In genomic region chr13:32134241-32134801, GRCh38 we compare ENCODE assay signal across 21 cellular contexts.
DNase-seq lines count a peak whose midpoint lies in the region; TF ChIP-seq lines count a peak whose summit lies in the region.
"Had no signal": no experiment of that assay in that cellular context is flagged by ENCODE, and none has a peak within 500 bp of the region (broad histone marks: within the 10 kb centered on the region; RNA-seq: fewer than 3 reads in every experiment).

No MANE protein-coding gene starts in this region.

- peak overlapping the region; percentile 2 for H3K9ac ChIP-seq in adipocyte (ENCODE audit: low read length)
- no peak overlapping the region for H3K9ac ChIP-seq in rectal smooth muscle tissue (ENCODE audit: low read length)

- in situ Hi-C loops in GM13977 (cut with MboI; ENCODE audit: low pct_unique_long_range_greater_than_20kb, low sequenced_read_pairs, unreplicated experiment), result no loop called here

- H3K4me3 ChIP-seq in adipocyte (ENCODE audit: low read length) (peak overlapping the region; percentile 0), fibroblast of mammary gland (ENCODE audit: control insufficient read depth, low read depth, low read length) (no peak overlapping the region), rectal smooth muscle tissue (ENCODE audit: low read length) (no peak overlapping the region), suprapubic skin (no peak overlapping the region)
- H3K4me3 ChIP-seq: Peyer's patch had no signal

- H3K36me3 ChIP-seq in adipocyte (ENCODE audit: control insufficient read depth, insufficient read depth, low read length, severe bottlenecking) (no peaks in the 10 kb centered on the region), rectal smooth muscle tissue (ENCODE audit: control insufficient read depth, insufficient read depth, low read length) (no peaks in the 10 kb centered on the region), suprapubic skin (no peaks in the 10 kb centered on the region)
- H3K36me3 ChIP-seq: Peyer's patch had no signal

- no peak for TF ChIP-seq EP300 in suprapubic skin (IDR thresholded peaks at IDR 0.05)

- no peak for TF ChIP-seq POLR2A in suprapubic skin (IDR thresholded peaks at IDR 0.05)

- no peaks in the 10 kb centered on the region for H3K27me3 ChIP-seq in adipocyte (replicated peaks; ENCODE audit: control insufficient read depth, insufficient read depth, low read length)
- H3K27me3 ChIP-seq in rectal smooth muscle tissue (ENCODE audit: control insufficient read depth, insufficient read depth, low read length), result no peaks in the 10 kb centered on the region
- H3K27me3 ChIP-seq in suprapubic skin, result no peaks in the 10 kb centered on the region
- H3K27me3 ChIP-seq: Peyer's patch had no signal

- H3K27ac ChIP-seq in rectal smooth muscle tissue (ENCODE audit: low read depth, low read length) (peak overlapping the region; percentile 2), suprapubic skin (no peak overlapping the region)
- H3K27ac ChIP-seq: HL-60, VCaP had no signal

- DNase-seq in AG08395 (ENCODE audit: low spot score) (peak; percentile 11), adipocyte (ENCODE audit: low read depth) (peak; percentile 5), fibroblast of mammary gland (ENCODE audit: low read depth) (peak; percentile 84), SIG-M5 (lab: John Stamatoyannopoulos, UW) (no peak), GM13977 (ENCODE audit: low spot score) (no peak), suprapubic skin (ENCODE audit: low spot score in 2 of 2) (no peak), HPDE6-E6E7 (ENCODE audit: extremely low spot score) (no peak)
- DNase-seq: activated CD4-positive, alpha-beta memory T cell treated with anti-CD3 and anti-CD28 coated beads for 36 hours; activated naive CD8-positive, alpha-beta T cell treated with anti-CD3 and anti-CD28 coated beads, Interleukin-2, amount 10 ng/mL, durations not matched to agents 7 days and 5 days; activated T-cell treated with anti-CD3 and anti-CD28 coated beads, Interleukin-2, amount 50 U/mL, for 72 hours; CD8-positive, alpha-beta T cell; DND-41; endodermal cell; head of caudate nucleus; KG1; kidney; Peyer's patch; stimulated activated CD4-positive, alpha-beta T cell treated with anti-CD3 and anti-CD28 coated beads, Interleukin-4, amount 100 ng/mL, for 4 hours had no signal

- 72% methylated on average over 4 of the region's 4 CpGs for whole genome bisulfite sequencing in suprapubic skin

- H3K9me3 ChIP-seq in adipocyte (ENCODE audit: control insufficient read depth, low read length) (no peaks in the 10 kb centered on the region), suprapubic skin (no peaks in the 10 kb centered on the region)
- H3K9me3 ChIP-seq: Peyer's patch had no signal

- peaks cover 35% of the 10 kb centered on the region for H3K4me1 ChIP-seq in adipocyte (ENCODE audit: control insufficient read depth, insufficient read depth, low read length)
- H3K4me1 ChIP-seq in rectal smooth muscle tissue (ENCODE audit: control insufficient read depth, insufficient read depth, low read length), result no peaks in the 10 kb centered on the region
- H3K4me1 ChIP-seq in suprapubic skin, result no peaks in the 10 kb centered on the region
- H3K4me1 ChIP-seq: Peyer's patch had no signal

- no peak for TF ChIP-seq CTCF in fibroblast of mammary gland (conservative IDR thresholded peaks at IDR 0.05; ENCODE audit: control insufficient read depth, insufficient read depth, low read depth, low read length)
- TF ChIP-seq CTCF in GM13977 (IDR thresholded peaks at IDR 0.05; ENCODE audit: extremely low read depth, insufficient read depth, missing control alignments), result no peak
- no peak for TF ChIP-seq CTCF in suprapubic skin (IDR thresholded peaks at IDR 0.05)

Comparison
In these comparisons a context has a peak if more than half of its experiments do, and no peak if none do; other contexts are left out.
1. DNase-seq: peak in AG08395 (single experiment), adipocyte (single experiment) and fibroblast of mammary gland (single experiment); none in SIG-M5 (single experiment), GM13977 (single experiment), suprapubic skin (0 of 2) and HPDE6-E6E7 (single experiment).